In the genomic region with DNA sequence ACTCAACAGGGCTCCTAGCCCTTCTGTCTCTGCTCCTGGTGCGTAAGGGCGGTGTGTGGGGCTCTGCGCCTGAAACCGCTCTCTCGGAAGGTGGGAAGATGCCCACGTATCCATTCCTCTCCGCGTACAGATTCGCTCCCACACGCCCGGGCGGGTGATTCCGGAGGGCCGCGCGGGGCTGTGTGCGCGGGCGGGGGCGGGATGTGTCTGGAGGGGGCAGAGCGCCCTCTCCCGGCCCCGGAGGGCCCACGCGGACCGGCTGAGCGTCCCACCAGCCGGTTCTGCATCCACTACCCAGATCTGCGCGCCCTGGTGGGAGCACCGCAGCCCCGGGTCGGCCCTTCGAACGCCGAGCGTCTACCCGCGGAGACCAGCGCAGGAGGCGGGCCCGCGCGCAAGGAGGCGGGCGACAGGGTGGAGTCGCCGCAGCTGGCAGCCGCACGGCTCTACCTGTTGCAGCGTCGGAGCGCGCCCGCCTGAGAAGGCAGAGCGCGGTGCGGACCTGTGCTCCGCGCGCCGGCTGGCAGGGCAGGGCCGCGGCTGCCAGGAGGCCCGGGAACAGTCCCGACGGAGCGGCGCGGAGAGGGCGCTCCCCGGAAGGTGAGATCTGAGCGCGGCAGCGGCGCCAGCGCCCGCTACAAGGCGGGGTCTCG, we compare ENCODE assay signal across 8 cellular contexts. TPM values are rescaled to one million over a fixed set of nuclear protein-coding genes. Genes with fewer than 3 reads are reported as not detected.
A peak's percentile ranks its signal among the peaks of the same experiment; 100 is the strongest.
DNase-seq lines count a peak whose midpoint lies in the region; ATAC-seq, FAIRE-seq and TF ChIP-seq lines count a peak whose summit lies in the region.

No MANE protein-coding gene starts in this region.

- H3K36me3 ChIP-seq in heart left ventricle = no peaks in the 10 kb centered on the region
- no peaks in the 10 kb centered on the region for H3K36me3 ChIP-seq in parathyroid adenoma (ENCODE audit: control insufficient read depth, insufficient read depth, low read length)

- peak overlapping the region; percentile 72 for H3K4me2 ChIP-seq in parathyroid adenoma (ENCODE audit: low read length)

- no peak overlapping the region for H3K9ac ChIP-seq in parathyroid adenoma

- H3K9me3 ChIP-seq in heart left ventricle (no peaks in the 10 kb centered on the region), parathyroid adenoma (ENCODE audit: control insufficient read depth, low read length) (no peaks in the 10 kb centered on the region)

- H3K27ac ChIP-seq in heart left ventricle = peak overlapping the region in 2 of 12 donors; percentile 11 to 46
- no peak overlapping the region for H3K27ac ChIP-seq in parathyroid adenoma

- H3K27ac Mint-ChIP-seq in activated naive CD4-positive, alpha-beta T cell treated with anti-CD3 and anti-CD28 coated beads, Interleukin-2, amount 50 U/mL, for 72 hours = no peak overlapping the region

- TF ChIP-seq CTCF in heart left ventricle (IDR thresholded peaks at IDR 0.05) (peak; percentile 25 to 64 (median 46)), parathyroid adenoma (IDR thresholded peaks at IDR 0.05) (peak; percentile 51)

- 0 to 1% (median 1%) methylated on average over 37 to 80 of the region's 80 CpGs for WGBS in heart left ventricle, 4 donors

- no peak for TF ChIP-seq POLR2A in heart left ventricle (IDR thresholded peaks at IDR 0.05)

- H3K4me1 ChIP-seq in heart left ventricle = peaks cover 0 to 29% (median 17%) of the 10 kb centered on the region in 12 donors
- no peaks in the 10 kb centered on the region for H3K4me1 ChIP-seq in parathyroid adenoma

- peaks cover 0 to 7% of the 10 kb centered on the region in 2 donors for H3K36me3 Mint-ChIP-seq in activated naive CD4-positive, alpha-beta T cell treated with anti-CD3 and anti-CD28 coated beads, Interleukin-2, amount 50 U/mL, for 72 hours

- intact Hi-C loops in heart left ventricle (cut with DNase I) = loop anchor here in 4 of 10 donors (5.0 to 10.0 kb wide), 4 partner anchors 76 to 177 kb away; no protein-coding TSS in a partner anchor

- H3K4me3 ChIP-seq in heart left ventricle (peak overlapping the region; percentile 27 to 62 (median 48)), parathyroid adenoma (ENCODE audit: low read depth, low read length) (peak overlapping the region; percentile 48)

- no peaks in the 10 kb centered on the region for H3K79me2 ChIP-seq in parathyroid adenoma

- H3K9me3 Mint-ChIP-seq in activated naive CD4-positive, alpha-beta T cell treated with anti-CD3 and anti-CD28 coated beads, Interleukin-2, amount 50 U/mL, for 72 hours = no peaks in the 10 kb centered on the region

- peak; percentile 89 for DNase-seq in AG20443 (ENCODE audit: low spot score)
- DNase-seq in NCI-H774 (lab: John Stamatoyannopoulos, UW) = peak; percentile 77
- DNase-seq in activated naive CD4-positive, alpha-beta T cell treated with anti-CD3 and anti-CD28 coated beads, Interleukin-2, amount 50 U/mL, for 72 hours (ENCODE audit: low spot score in 2 of 2) = peak in 1 of 2 donors; percentile 65
- DNase-seq in heart left ventricle = peak; percentile 24 to 77 (median 68)
- DNase-seq in urothelium cell line (ENCODE audit: low spot score) = peak; percentile 86

- H3K27me3 ChIP-seq in heart left ventricle (peaks cover 9 to 91% (median 34%) of the 10 kb centered on the region in 9 donors), parathyroid adenoma (ENCODE audit: control insufficient read depth, insufficient read depth, low read length) (no peaks in the 10 kb centered on the region)

- FAIRE-seq in urothelium cell line (lab: Jason Lieb, UNC) = no peak

- H2AFZ ChIP-seq in parathyroid adenoma = peak overlapping the region; percentile 81

- ATAC-seq in GM18907 (IDR thresholded peaks at IDR 0.05; ENCODE audit: unreplicated experiment) (peak; percentile 61), HG03175 (IDR thresholded peaks at IDR 0.05; ENCODE audit: unreplicated experiment) (peak; percentile 50), heart left ventricle (peak in 3 of 4 donors; percentile 79 to 89 (median 86))
- ATAC-seq in activated naive CD4-positive, alpha-beta T cell treated with anti-CD3 and anti-CD28 coated beads, Interleukin-2, amount 50 U/mL, for 72 hours = peak; percentile 75 to 90

RNA-seq across cellular contexts. Expression of gene KCNK13, which starts 1.4 kb away (rescaled TPM):
- total RNA-seq in activated naive CD4-positive, alpha-beta T cell treated with anti-CD3 and anti-CD28 coated beads, Interleukin-2, amount 50 U/mL, for 72 hours = not detected
- total RNA-seq in heart left ventricle = 10 to 100 TPM in 1 of 9 donors, 1 to 10 TPM in 5, under 1 TPM in 3; 0.16 to 10.7 (median 1.7) TPM
- polyA plus RNA-seq in heart left ventricle = under 1 TPM; 0.53 to 0.55 TPM
